In the genomic region with DNA sequence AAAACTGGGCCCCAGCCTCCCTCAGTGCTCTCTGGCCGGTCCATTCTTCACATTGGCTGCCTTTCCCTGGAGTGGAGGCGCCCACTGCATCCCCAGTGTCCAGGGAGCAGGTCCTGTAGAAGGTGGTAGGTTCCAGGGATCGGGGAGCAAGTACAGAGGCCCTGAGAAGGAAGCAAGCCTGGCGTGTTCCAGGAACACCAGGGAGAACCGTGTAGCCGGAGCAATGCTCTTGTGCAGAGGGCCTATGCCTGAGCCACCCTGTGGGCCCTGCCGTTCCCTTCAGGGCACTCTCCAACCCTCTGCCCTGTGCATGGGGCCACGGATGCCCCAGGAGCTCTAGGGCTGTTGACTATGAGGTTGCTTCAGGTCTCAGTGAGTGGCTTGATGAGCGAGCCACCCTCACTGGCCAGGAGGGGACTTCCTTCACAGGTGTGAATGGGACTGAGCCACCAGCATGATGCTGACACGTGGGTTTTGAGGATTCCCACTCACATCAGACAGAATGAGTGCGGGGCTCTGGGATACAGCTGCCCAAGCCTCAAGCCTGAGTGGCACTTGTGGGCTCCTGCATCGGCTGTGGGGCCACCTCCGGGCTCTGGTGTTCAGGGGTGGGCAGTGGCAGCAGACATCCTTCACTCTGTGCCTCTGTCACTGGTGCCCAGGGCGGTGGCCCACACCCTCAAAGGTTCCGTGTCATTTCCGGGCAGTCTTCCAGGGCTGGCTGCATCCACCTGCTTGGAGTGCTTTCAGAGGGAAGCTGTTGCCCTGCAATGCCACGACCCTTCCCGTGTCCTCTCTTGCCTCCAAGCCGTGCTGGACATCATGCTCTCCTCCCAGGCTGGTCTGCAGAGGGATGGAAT, we compare ENCODE assay signal across 17 cellular contexts. TPM values are rescaled to one million over a fixed set of nuclear protein-coding genes. Genes with fewer than 3 reads are reported as not detected.
"Had no signal": no experiment of that assay in that cellular context is flagged by ENCODE, and none has a peak within 500 bp of the region (broad histone marks: within the 10 kb centered on the region; RNA-seq: fewer than 3 reads in every experiment).

No MANE protein-coding gene starts in this region.

- H3K27me3 ChIP-seq: body of pancreas, esophagus squamous epithelium, stomach had no signal

- H3K27ac ChIP-seq: body of pancreas, esophagus squamous epithelium, stomach, thoracic aorta had no signal

- H3K9me3 ChIP-seq: body of pancreas, esophagus squamous epithelium, stomach, thoracic aorta had no signal

- DNase-seq: activated CD4-positive, alpha-beta memory T cell treated with anti-CD3 and anti-CD28 coated beads, Interleukin-2, amount 10 ng/mL, durations not matched to agents 7 days and 5 days; activated CD4-positive, alpha-beta T cell treated with anti-CD3 and anti-CD28 coated beads for 4 hours; activated gamma-delta T cell; activated T-cell treated with anti-CD3 and anti-CD28 coated beads, Interleukin-2, amount 50 U/mL, for 4 hours; amniotic stem cell; central memory CD4-positive, alpha-beta T cell; cortex of kidney; effector CD4-positive, alpha-beta T cell; esophagus squamous epithelium; mammary epithelial cell; naive thymus-derived CD4-positive, alpha-beta T cell; stomach; T-helper 2 cell had no signal

- H3K4me2 ChIP-seq: smooth muscle cell had no signal

- H3K4me1 ChIP-seq: body of pancreas had no signal

- H3K36me3 ChIP-seq: esophagus squamous epithelium, stomach, thoracic aorta had no signal

- FAIRE-seq: endothelial cell of umbilical vein had no signal

- H3K4me3 ChIP-seq: body of pancreas, esophagus squamous epithelium, smooth muscle cell, stomach, thoracic aorta had no signal

- ATAC-seq: activated T-cell treated with anti-CD3 and anti-CD28 coated beads, Interleukin-2, amount 50 U/mL, for 4 hours; body of pancreas; naive thymus-derived CD4-positive, alpha-beta T cell had no signal

RNA-seq across cellular contexts. Expression of a gene that starts 54.4 kb away (rescaled TPM):
- total RNA-seq: activated CD4-positive, alpha-beta memory T cell treated with anti-CD3 and anti-CD28 coated beads, Interleukin-2, amount 10 ng/mL, durations not matched to agents 7 days and 5 days; endothelial cell of umbilical vein; naive thymus-derived CD4-positive, alpha-beta T cell had no signal
